Comparison of ENCODE assay signal across 3 cellular contexts in the genomic region with DNA sequence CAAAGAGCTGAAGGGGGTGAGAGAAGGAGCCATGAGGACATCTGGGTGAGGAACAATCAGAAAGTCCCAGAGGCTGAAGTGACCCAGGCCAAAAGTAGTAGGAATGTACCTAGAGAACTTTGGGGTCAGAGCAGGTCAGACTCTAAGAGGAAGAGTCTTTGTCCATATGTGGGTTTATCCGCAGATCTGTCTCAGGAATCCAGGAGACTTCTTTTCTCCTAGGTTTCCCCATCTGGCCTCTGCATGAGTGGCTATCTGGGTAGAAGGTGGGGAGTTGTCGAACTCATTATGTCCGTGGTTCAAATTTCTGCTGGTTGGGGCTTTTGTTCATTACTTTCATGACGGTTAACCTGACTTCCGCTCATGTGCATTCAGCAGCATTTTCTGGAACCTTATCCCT.
TF ChIP-seq lines count a peak whose summit lies in the region.

No MANE protein-coding gene starts in this region.

TF ChIP-seq in SK-N-SH, 30 proteins besides CTCF, POLR2A, EP300 and RAD21 (continues in another document):
- TF ChIP-seq TCF12 (IDR thresholded peaks at IDR 0.05) = no peak
- no peak for TF ChIP-seq SIN3A (IDR thresholded peaks at IDR 0.05; ENCODE audit: borderline replicate concordance, low read depth, low read length)
- TF ChIP-seq, protein P1, sequence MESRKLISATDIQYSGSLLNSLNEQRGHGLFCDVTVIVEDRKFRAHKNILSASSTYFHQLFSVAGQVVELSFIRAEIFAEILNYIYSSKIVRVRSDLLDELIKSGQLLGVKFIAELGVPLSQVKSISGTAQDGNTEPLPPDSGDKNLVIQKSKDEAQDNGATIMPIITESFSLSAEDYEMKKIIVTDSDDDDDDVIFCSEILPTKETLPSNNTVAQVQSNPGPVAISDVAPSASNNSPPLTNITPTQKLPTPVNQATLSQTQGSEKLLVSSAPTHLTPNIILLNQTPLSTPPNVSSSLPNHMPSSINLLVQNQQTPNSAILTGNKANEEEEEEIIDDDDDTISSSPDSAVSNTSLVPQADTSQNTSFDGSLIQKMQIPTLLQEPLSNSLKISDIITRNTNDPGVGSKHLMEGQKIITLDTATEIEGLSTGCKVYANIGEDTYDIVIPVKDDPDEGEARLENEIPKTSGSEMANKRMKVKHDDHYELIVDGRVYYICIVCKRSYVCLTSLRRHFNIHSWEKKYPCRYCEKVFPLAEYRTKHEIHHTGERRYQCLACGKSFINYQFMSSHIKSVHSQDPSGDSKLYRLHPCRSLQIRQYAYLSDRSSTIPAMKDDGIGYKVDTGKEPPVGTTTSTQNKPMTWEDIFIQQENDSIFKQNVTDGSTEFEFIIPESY (IDR thresholded peaks at IDR 0.05; ENCODE audit: borderline replicate concordance, low read depth) = no peak
- TF ChIP-seq ELF1 (IDR thresholded peaks at IDR 0.05) = no peak
- TF ChIP-seq TAF1 (IDR thresholded peaks at IDR 0.05; ENCODE audit: borderline replicate concordance, low read depth, low read length) = no peak
- TF ChIP-seq, protein P2, sequence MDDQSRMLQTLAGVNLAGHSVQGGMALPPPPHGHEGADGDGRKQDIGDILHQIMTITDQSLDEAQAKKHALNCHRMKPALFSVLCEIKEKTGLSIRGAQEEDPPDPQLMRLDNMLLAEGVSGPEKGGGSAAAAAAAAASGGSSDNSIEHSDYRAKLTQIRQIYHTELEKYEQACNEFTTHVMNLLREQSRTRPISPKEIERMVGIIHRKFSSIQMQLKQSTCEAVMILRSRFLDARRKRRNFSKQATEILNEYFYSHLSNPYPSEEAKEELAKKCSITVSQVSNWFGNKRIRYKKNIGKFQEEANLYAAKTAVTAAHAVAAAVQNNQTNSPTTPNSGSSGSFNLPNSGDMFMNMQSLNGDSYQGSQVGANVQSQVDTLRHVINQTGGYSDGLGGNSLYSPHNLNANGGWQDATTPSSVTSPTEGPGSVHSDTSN (IDR thresholded peaks at IDR 0.05) = no peak
- no peak for TF ChIP-seq TEAD4 (IDR thresholded peaks at IDR 0.05; ENCODE audit: borderline replicate concordance, insufficient read depth)
- TF ChIP-seq, protein P3, sequence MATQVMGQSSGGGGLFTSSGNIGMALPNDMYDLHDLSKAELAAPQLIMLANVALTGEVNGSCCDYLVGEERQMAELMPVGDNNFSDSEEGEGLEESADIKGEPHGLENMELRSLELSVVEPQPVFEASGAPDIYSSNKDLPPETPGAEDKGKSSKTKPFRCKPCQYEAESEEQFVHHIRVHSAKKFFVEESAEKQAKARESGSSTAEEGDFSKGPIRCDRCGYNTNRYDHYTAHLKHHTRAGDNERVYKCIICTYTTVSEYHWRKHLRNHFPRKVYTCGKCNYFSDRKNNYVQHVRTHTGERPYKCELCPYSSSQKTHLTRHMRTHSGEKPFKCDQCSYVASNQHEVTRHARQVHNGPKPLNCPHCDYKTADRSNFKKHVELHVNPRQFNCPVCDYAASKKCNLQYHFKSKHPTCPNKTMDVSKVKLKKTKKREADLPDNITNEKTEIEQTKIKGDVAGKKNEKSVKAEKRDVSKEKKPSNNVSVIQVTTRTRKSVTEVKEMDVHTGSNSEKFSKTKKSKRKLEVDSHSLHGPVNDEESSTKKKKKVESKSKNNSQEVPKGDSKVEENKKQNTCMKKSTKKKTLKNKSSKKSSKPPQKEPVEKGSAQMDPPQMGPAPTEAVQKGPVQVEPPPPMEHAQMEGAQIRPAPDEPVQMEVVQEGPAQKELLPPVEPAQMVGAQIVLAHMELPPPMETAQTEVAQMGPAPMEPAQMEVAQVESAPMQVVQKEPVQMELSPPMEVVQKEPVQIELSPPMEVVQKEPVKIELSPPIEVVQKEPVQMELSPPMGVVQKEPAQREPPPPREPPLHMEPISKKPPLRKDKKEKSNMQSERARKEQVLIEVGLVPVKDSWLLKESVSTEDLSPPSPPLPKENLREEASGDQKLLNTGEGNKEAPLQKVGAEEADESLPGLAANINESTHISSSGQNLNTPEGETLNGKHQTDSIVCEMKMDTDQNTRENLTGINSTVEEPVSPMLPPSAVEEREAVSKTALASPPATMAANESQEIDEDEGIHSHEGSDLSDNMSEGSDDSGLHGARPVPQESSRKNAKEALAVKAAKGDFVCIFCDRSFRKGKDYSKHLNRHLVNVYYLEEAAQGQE (IDR thresholded peaks at IDR 0.05; ENCODE audit: low read depth, low read length) = no peak
- TF ChIP-seq NFIC (IDR thresholded peaks at IDR 0.05; ENCODE audit: borderline replicate concordance) = no peak
- no peak for TF ChIP-seq MXI1 (IDR thresholded peaks at IDR 0.05; ENCODE audit: low read depth, low read length)

TF ChIP-seq in SK-N-SH treated with all-trans-retinoic acid at 6 μM for 48 hours, 23 proteins besides CTCF, POLR2A, EP300 and RAD21:
- TF ChIP-seq, protein P4, sequence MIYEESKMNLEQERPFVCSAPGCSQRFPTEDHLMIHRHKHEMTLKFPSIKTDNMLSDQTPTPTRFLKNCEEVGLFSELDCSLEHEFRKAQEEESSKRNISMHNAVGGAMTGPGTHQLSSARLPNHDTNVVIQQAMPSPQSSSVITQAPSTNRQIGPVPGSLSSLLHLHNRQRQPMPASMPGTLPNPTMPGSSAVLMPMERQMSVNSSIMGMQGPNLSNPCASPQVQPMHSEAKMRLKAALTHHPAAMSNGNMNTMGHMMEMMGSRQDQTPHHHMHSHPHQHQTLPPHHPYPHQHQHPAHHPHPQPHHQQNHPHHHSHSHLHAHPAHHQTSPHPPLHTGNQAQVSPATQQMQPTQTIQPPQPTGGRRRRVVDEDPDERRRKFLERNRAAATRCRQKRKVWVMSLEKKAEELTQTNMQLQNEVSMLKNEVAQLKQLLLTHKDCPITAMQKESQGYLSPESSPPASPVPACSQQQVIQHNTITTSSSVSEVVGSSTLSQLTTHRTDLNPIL (CRISPR knock-in tag; IDR thresholded peaks at IDR 0.05; ENCODE audit: low read depth) = no peak
- TF ChIP-seq GLIS3 (CRISPR knock-in tag; IDR thresholded peaks at IDR 0.05) = no peak
- no peak for TF ChIP-seq BACH2 (CRISPR knock-in tag; IDR thresholded peaks at IDR 0.05; ENCODE audit: borderline replicate concordance)
- no peak for TF ChIP-seq PPARA (CRISPR knock-in tag; IDR thresholded peaks at IDR 0.05; ENCODE audit: borderline replicate concordance)
- no peak for TF ChIP-seq ZFP30 (CRISPR knock-in tag; IDR thresholded peaks at IDR 0.05)
- no peak for TF ChIP-seq ISL1 (CRISPR knock-in tag; IDR thresholded peaks at IDR 0.05)
- no peak for TF ChIP-seq ESRRG (CRISPR knock-in tag; IDR thresholded peaks at IDR 0.05)
- TF ChIP-seq SNAI2 (CRISPR knock-in tag; IDR thresholded peaks at IDR 0.05) = no peak
TF ChIP-seq in SK-N-SH treated with all-trans-retinoic acid at 6 μM for 48 hours: peak in this region for 0.

TF ChIP-seq in GM12891, 5 proteins besides CTCF, POLR2A, EP300 and RAD21:
- TF ChIP-seq POLR2AphosphoS5 (IDR thresholded peaks at IDR 0.05; ENCODE audit: low read depth, low read length) (no peak), PAX5 (IDR thresholded peaks at IDR 0.05; ENCODE audit: insufficient read depth, low read length, severe bottlenecking) (no peak), SPI1 (IDR thresholded peaks at IDR 0.05; ENCODE audit: low read depth, low read length) (no peak), POU2F2 (IDR thresholded peaks at IDR 0.05; ENCODE audit: low read depth, low read length) (no peak), TAF1 (IDR thresholded peaks at IDR 0.05; ENCODE audit: low read depth, low read length) (no peak)
